2 cellular contexts compared by ENCODE assay signal in the genomic region with DNA sequence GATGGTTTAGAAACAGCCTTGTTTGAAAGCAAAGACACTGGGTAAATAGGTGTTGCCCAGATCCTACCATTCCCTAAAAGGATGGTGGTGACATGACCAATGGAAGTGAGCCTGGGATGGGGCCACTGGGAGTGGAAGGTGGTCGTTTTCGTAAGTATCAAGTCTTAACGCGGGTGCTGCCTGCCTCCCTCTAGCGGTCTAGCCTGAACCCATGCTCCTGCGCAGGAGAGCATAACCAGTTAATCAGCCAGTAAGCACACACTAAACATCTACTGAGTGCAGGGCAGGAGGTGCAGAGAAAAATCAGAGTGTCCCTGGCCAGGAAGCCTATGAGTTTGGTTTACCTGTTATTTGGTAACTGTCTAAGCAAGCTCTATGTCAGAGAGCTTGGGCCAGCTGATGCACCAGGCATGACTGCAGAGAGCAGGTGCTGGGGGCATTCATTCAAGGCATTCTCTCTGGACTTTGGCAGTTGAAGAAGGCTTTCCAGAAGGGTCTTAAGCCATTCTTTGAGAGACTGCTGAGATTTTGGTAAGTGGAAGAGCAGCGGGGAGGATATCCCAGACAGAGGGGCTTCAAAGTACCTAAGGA.
A peak's percentile ranks its signal among the peaks of the same experiment; 100 is the strongest.
TF ChIP-seq lines count a peak whose summit lies in the region.

No MANE protein-coding gene starts in this region.

TF ChIP-seq in IMR-90, 13 proteins besides CTCF, POLR2A, EP300 and RAD21:
- 0 out of 2 replicates have a peak, but pooled peaks have one; percentile 13 for TF ChIP-seq SMC3 (IDR thresholded peaks at IDR 0.05; ENCODE audit: low read depth, low read length)
- TF ChIP-seq MAZ (IDR thresholded peaks at IDR 0.05; ENCODE audit: borderline replicate concordance, low read depth, low read length) = no peak

TF ChIP-seq in GM12878, 131 proteins besides CTCF, POLR2A, EP300 and RAD21:
- TF ChIP-seq RB1 (IDR thresholded peaks at IDR 0.05; ENCODE audit: borderline replicate concordance) = peak; percentile 29; the same call in 1 of the 2 replicates
- TF ChIP-seq SMC3 (IDR thresholded peaks at IDR 0.05; ENCODE audit: borderline replicate concordance, low read length) = peak; percentile 26; the same call in 1 of the 2 replicates
- no peak for TF ChIP-seq BACH1 (IDR thresholded peaks at IDR 0.05; ENCODE audit: borderline replicate concordance)
TF ChIP-seq in GM12878: peak in this region for 2.
